Comparison of ENCODE assay signal across 14 cellular contexts in the genomic region with DNA sequence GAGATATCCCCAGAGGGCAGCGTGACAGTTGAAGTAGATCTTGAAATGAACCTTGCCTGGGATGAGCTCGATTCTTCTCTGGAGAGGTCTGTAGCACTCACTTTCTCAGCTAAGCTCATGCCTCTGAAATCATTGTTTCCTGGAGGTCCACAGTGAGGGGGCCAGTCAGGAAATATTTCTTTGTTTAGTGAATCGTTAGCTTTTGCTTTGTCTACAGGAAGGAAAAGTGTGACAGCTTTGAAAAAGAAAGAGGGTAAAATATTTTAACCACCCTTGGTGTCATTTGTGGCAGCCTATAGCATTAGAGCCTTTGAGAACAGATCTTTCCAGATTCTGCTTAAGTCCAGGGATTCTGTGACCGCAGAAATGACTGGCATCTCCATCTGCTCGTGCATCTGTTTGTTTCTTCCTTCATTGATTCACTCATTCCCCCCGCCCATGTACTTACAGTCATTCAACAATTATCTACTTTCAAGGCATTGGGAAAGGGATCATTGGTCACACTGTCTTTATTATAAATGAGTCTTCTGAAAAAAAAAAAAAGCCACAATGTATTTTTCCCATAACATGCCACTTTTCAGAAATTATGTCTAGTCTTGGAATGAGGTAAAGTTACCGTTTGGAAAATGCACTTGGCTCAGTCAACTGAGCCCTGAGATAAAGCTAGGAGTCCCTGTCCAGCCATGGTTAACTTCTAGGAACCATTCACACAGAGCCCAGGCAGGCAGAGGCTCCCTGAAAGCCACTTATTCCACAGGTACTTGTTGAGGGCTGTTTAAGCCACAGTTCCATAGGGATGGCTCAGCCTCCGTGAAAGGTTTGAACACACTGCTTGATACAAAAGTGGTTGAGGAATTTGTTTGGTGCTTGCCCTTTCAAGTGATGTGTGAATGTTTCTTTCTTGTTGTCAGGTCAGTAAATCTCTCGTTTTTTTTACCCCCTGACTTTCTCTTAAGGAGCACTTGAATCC.
A peak's percentile ranks its signal among the peaks of the same experiment; 100 is the strongest.
DNase-seq lines count a peak whose midpoint lies in the region; ATAC-seq and TF ChIP-seq lines count a peak whose summit lies in the region.
"Had no signal": no experiment of that assay in that cellular context is flagged by ENCODE, and none has a peak within 500 bp of the region (broad histone marks: within the 10 kb centered on the region; RNA-seq: fewer than 3 reads in every experiment).

No MANE protein-coding gene starts in this region.

- no peak overlapping the region for H3K27ac ChIP-seq in trophoblast cell (ENCODE audit: low read depth, low read length)
- H3K27ac ChIP-seq: BLaER1, left ventricle myocardium inferior, prostate gland had no signal

- H3K4me1 ChIP-seq in Loucy (ENCODE audit: insufficient read depth, low read length, poor library complexity, severe bottlenecking) (peaks cover 64% of the 10 kb centered on the region), trophoblast cell (ENCODE audit: control insufficient read depth in 1 of 2, insufficient read depth in 2 of 2, low read length in 2 of 2) (peaks cover 6 to 13% of the 10 kb centered on the region in 2 experiments)
- H3K4me1 ChIP-seq: left ventricle myocardium inferior, prostate gland had no signal

- H3K79me2 ChIP-seq in Loucy (ENCODE audit: insufficient read depth, low read length) (no peaks in the 10 kb centered on the region), trophoblast cell (ENCODE audit: control insufficient read depth, insufficient read depth, low read length, poor library complexity) (no peaks in the 10 kb centered on the region)

- H4K12ac ChIP-seq in trophoblast cell (ENCODE audit: low read depth, low read length), result no peak overlapping the region

- no peaks in the 10 kb centered on the region for H3K9me2 ChIP-seq in Loucy (replicated peaks; ENCODE audit: low read depth, low read length)

- no peak overlapping the region for H2AK5ac ChIP-seq in trophoblast cell (ENCODE audit: low read length)

- no peak overlapping the region for H3K18ac ChIP-seq in trophoblast cell (ENCODE audit: low read length)

- H3K23ac ChIP-seq in trophoblast cell (ENCODE audit: low read length), result no peak overlapping the region

- H3K4me3 ChIP-seq in Loucy (ENCODE audit: low read length, poor library complexity, severe bottlenecking) (peak overlapping the region; percentile 37), trophoblast cell (ENCODE audit: low read depth, low read length) (no peak overlapping the region)
- H3K4me3 ChIP-seq: BLaER1, left ventricle myocardium inferior, prostate gland had no signal

- H3F3A ChIP-seq in Loucy (ENCODE audit: low read depth), result peaks cover 4% of the 10 kb centered on the region; the same call in 1 of the 2 replicates

- no peaks in the 10 kb centered on the region for H3K27me3 ChIP-seq in Loucy (ENCODE audit: insufficient read depth, low read length, poor library complexity, severe bottlenecking)
- no peaks in the 10 kb centered on the region for H3K27me3 ChIP-seq in trophoblast cell (ENCODE audit: insufficient read depth, low read length)
- H3K27me3 ChIP-seq: BLaER1 had no signal

- DNase-seq in EH (ENCODE audit: low read depth) (peak; percentile 42), dermis blood vessel endothelial cell (peak; percentile 53), trophoblast cell (peak; percentile 58 to 71), MV-4-11 (lab: John Stamatoyannopoulos, UW) (no peak)
- no peak for DNase-seq in NK-92 treated with Interleukin-12 subunit alpha and Interleukin-12 subunit beta, amount 100 ng/mL, for 24 hours (lab: John Stamatoyannopoulos, UW)
- DNase-seq: activated CD4-positive, alpha-beta T cell treated with anti-CD3 and anti-CD28 coated beads for 1 hour; activated naive CD4-positive, alpha-beta T cell; GOT3; left ventricle myocardium inferior had no signal

- TF ChIP-seq CTCF in Loucy (conservative IDR thresholded peaks at IDR 0.05; ENCODE audit: low read length), result no peak

- no peak overlapping the region for H2BK5ac ChIP-seq in trophoblast cell (ENCODE audit: low read depth, low read length, poor library complexity)

- H3K79me1 ChIP-seq in trophoblast cell (ENCODE audit: low read length), result peaks cover 2% of the 10 kb centered on the region

- no CpG with 5 or more reads among the region's 9 CpGs for WGBS in trophoblast cell (ENCODE audit: extremely low coverage, insufficient coverage, insufficient read length)

- no peak overlapping the region for H3K4ac ChIP-seq in trophoblast cell (ENCODE audit: low read depth, low read length)

- no peak overlapping the region for H2BK120ac ChIP-seq in trophoblast cell (ENCODE audit: insufficient read depth, low read length, poor library complexity)

- no peak overlapping the region for H4K8ac ChIP-seq in trophoblast cell (ENCODE audit: low read depth, low read length)

- no peak overlapping the region for H3K14ac ChIP-seq in trophoblast cell (ENCODE audit: low read length)

- H3K4me2 ChIP-seq in Loucy (ENCODE audit: low read depth, low read length, poor library complexity, severe bottlenecking), result peak overlapping the region; percentile 77
- H3K4me2 ChIP-seq in trophoblast cell (ENCODE audit: low read length), result no peak overlapping the region
- H3K4me2 ChIP-seq: BLaER1 had no signal

- no peak overlapping the region for H2BK12ac ChIP-seq in trophoblast cell (ENCODE audit: low read length)

- H4K20me1 ChIP-seq in Loucy (ENCODE audit: insufficient read depth, low read length, poor library complexity, severe bottlenecking), result no peaks in the 10 kb centered on the region
- H4K20me1 ChIP-seq: BLaER1 had no signal

- H3K9me3 ChIP-seq in Loucy (ENCODE audit: insufficient read depth, low read depth, low read length) (no peaks in the 10 kb centered on the region), trophoblast cell (ENCODE audit: insufficient read depth, low read depth, low read length) (no peaks in the 10 kb centered on the region)
- H3K9me3 ChIP-seq: BLaER1, left ventricle myocardium inferior, prostate gland had no signal

- H4K91ac ChIP-seq in trophoblast cell (ENCODE audit: low read depth, low read length), result no peak overlapping the region

- no peak for ATAC-seq in GM19463 (IDR thresholded peaks at IDR 0.05; ENCODE audit: unreplicated experiment)
- ATAC-seq: Right ventricle myocardium inferior had no signal

- H3K36me3 ChIP-seq in Loucy (ENCODE audit: insufficient read depth, low read length) (no peaks in the 10 kb centered on the region), trophoblast cell (ENCODE audit: control insufficient read depth in 1 of 2, insufficient read depth in 2 of 2, low read length in 2 of 2) (no peaks in the 10 kb centered on the region)
- H3K36me3 ChIP-seq: BLaER1, left ventricle myocardium inferior, prostate gland had no signal

- H3K9ac ChIP-seq in Loucy (ENCODE audit: low read depth, low read length, poor library complexity, severe bottlenecking) (peak overlapping the region; percentile 24), trophoblast cell (ENCODE audit: low read length) (no peak overlapping the region)
- H3K9ac ChIP-seq: BLaER1 had no signal

- H2AFZ ChIP-seq in Loucy (ENCODE audit: low read length) (no peak overlapping the region), trophoblast cell (ENCODE audit: insufficient read depth, low read length, poor library complexity) (no peak overlapping the region)

Comparison
In these comparisons a context has a peak if more than half of its experiments do, and no peak if none do; other contexts are left out.
1. DNase-seq: peak in EH (single experiment), dermis blood vessel endothelial cell (single experiment) and trophoblast cell (2 of 2); none in MV-4-11 (single experiment) and NK-92 treated with Interleukin-12 subunit alpha and Interleukin-12 subunit beta, amount 100 ng/mL, for 24 hours (single experiment).